ENCODE assay signal across 15 cellular contexts in genomic region chr7:99011706-99012404, GRCh38.
"Had no signal": no experiment of that assay in that cellular context is flagged by ENCODE, and none has a peak within 500 bp of the region (broad histone marks: within the 10 kb centered on the region; RNA-seq: fewer than 3 reads in every experiment).

No MANE protein-coding gene starts in this region.

- DNase-seq: activated CD4-positive, alpha-beta memory T cell treated with anti-CD3 and anti-CD28 coated beads for 36 hours; activated CD4-positive, alpha-beta T cell treated with anti-CD3 and anti-CD28 coated beads for 36 hours; activated naive CD4-positive, alpha-beta T cell treated with anti-CD3 and anti-CD28 coated beads for 36 hours; mammary epithelial cell; mucosa of descending colon; naive thymus-derived CD4-positive, alpha-beta T cell; SJCRH30; small intestine; stimulated activated CD4-positive, alpha-beta T cell treated with anti-CD3 and anti-CD28 coated beads, Interleukin-4, amount 100 ng/mL, for 24 hours; T-helper 17 cell had no signal

- H3K27me3 ChIP-seq: cardiac muscle cell, dorsolateral prefrontal cortex, gastroesophageal sphincter, neutrophil, SJCRH30 had no signal

- ATAC-seq: activated CD4-positive, alpha-beta T cell treated with anti-CD3 and anti-CD28 coated beads for 36 hours; gastroesophageal sphincter; mucosa of descending colon; T-helper 17 cell had no signal

- H3K27ac Mint-ChIP-seq: activated CD4-positive, alpha-beta memory T cell treated with anti-CD3 and anti-CD28 coated beads for 36 hours; activated CD4-positive, alpha-beta T cell treated with anti-CD3 and anti-CD28 coated beads for 36 hours; activated naive CD4-positive, alpha-beta T cell treated with anti-CD3 and anti-CD28 coated beads for 36 hours; naive thymus-derived CD4-positive, alpha-beta T cell; stimulated activated naive CD8-positive, alpha-beta T cell treated with anti-CD3 and anti-CD28 coated beads, Interleukin-15, Interleukin-2, amounts not matched to agents 100 ng/mL and 50 ng/mL, for 24 hours; T-helper 17 cell had no signal

- H3K4me1 ChIP-seq: gastroesophageal sphincter, SJCRH30 had no signal

- H3K27ac ChIP-seq: cardiac muscle cell, dorsolateral prefrontal cortex, gastroesophageal sphincter, neutrophil, SJCRH30 had no signal

- H3K9me3 ChIP-seq: gastroesophageal sphincter, mucosa of descending colon, neutrophil, SJCRH30 had no signal

- H3K4me3 Mint-ChIP-seq: activated CD4-positive, alpha-beta memory T cell treated with anti-CD3 and anti-CD28 coated beads for 36 hours; activated CD4-positive, alpha-beta T cell treated with anti-CD3 and anti-CD28 coated beads for 36 hours; activated naive CD4-positive, alpha-beta T cell treated with anti-CD3 and anti-CD28 coated beads for 36 hours; naive thymus-derived CD4-positive, alpha-beta T cell; stimulated activated naive CD8-positive, alpha-beta T cell treated with anti-CD3 and anti-CD28 coated beads, Interleukin-15, Interleukin-2, amounts not matched to agents 100 ng/mL and 50 ng/mL, for 24 hours; T-helper 17 cell had no signal

- H3K4me3 ChIP-seq: cardiac muscle cell, dorsolateral prefrontal cortex, gastroesophageal sphincter, mucosa of descending colon, SJCRH30 had no signal

- H3K9me3 Mint-ChIP-seq: activated CD4-positive, alpha-beta memory T cell treated with anti-CD3 and anti-CD28 coated beads for 36 hours; activated naive CD4-positive, alpha-beta T cell treated with anti-CD3 and anti-CD28 coated beads for 36 hours; stimulated activated naive CD8-positive, alpha-beta T cell treated with anti-CD3 and anti-CD28 coated beads, Interleukin-15, Interleukin-2, amounts not matched to agents 100 ng/mL and 50 ng/mL, for 24 hours had no signal

- H3K27me3 Mint-ChIP-seq: activated CD4-positive, alpha-beta memory T cell treated with anti-CD3 and anti-CD28 coated beads for 36 hours; activated CD4-positive, alpha-beta T cell treated with anti-CD3 and anti-CD28 coated beads for 36 hours; naive thymus-derived CD4-positive, alpha-beta T cell; stimulated activated naive CD8-positive, alpha-beta T cell treated with anti-CD3 and anti-CD28 coated beads, Interleukin-15, Interleukin-2, amounts not matched to agents 100 ng/mL and 50 ng/mL, for 24 hours; T-helper 17 cell had no signal
